ENCODE assay signal across 1 cellular context in genomic region chr17:19347323-19348080, GRCh38.
TF ChIP-seq lines count a peak whose summit lies in the region.

No MANE protein-coding gene starts in this region.

TF ChIP-seq in K562, 482 proteins besides CTCF, POLR2A, EP300 and RAD21:
- no peak for TF ChIP-seq ZNF668 (CRISPR knock-in tag; IDR thresholded peaks at IDR 0.05)
- no peak for TF ChIP-seq GABPB1 (CRISPR knock-in tag; IDR thresholded peaks at IDR 0.05)
- TF ChIP-seq ZBTB2 (IDR thresholded peaks at IDR 0.05) = no peak
- TF ChIP-seq ZNF707 (CRISPR knock-in tag; conservative IDR thresholded peaks at IDR 0.05) = no peak
- no peak for TF ChIP-seq MYBL2 (IDR thresholded peaks at IDR 0.05; ENCODE audit: low read depth)
- no peak for TF ChIP-seq MYBL2 (CRISPR knock-in tag; IDR thresholded peaks at IDR 0.05; ENCODE audit: borderline replicate concordance)
- TF ChIP-seq MTA1 (IDR thresholded peaks at IDR 0.05; ENCODE audit: borderline replicate concordance) = no peak
- TF ChIP-seq KAT2B (IDR thresholded peaks at IDR 0.05; ENCODE audit: low read depth, low read length) = no peak
- TF ChIP-seq NCOA4 (IDR thresholded peaks at IDR 0.05; ENCODE audit: partially characterized antibody) = no peak
TF ChIP-seq in K562: peak in this region for 0.
